ENCODE assay signal across 8 cellular contexts in the genomic region with DNA sequence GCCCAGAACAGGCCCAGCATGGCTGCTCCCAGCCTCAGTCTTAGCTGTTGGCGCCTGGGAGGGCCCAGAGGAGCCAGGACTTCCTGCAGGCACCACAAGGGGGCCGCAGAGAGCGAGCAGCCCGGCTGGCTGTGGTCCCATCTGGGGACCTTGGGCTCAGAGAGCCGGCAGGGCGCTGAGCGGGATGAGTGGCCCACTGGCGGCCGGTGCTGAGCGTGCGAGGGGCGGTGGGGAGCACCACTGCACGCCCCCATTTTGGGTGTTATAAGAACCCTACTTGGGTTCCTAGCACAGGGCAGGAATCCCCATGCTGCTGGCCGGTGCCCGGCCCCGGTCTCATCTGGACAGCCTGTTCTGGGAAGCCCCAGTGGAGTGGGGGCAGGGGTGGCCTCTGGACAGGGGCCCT. TPM values are rescaled to one million over a fixed set of nuclear protein-coding genes. Genes with fewer than 3 reads are reported as not detected.
A peak's percentile ranks its signal among the peaks of the same experiment; 100 is the strongest.
DNase-seq lines count a peak whose midpoint lies in the region; ATAC-seq, FAIRE-seq and TF ChIP-seq lines count a peak whose summit lies in the region.

No MANE protein-coding gene starts in this region.

- H3K4me3 ChIP-seq in breast epithelium (no peak overlapping the region), kidney (ENCODE audit: low read length in 2 of 2) (no peak overlapping the region)

- TF ChIP-seq POLR2A in breast epithelium (IDR thresholded peaks at IDR 0.05): no peak

- ATAC-seq in GM19324 (IDR thresholded peaks at IDR 0.05; ENCODE audit: low FRiP score, unreplicated experiment) (no peak), HG03521 (IDR thresholded peaks at IDR 0.05; ENCODE audit: unreplicated experiment) (no peak)

- no peaks in the 10 kb centered on the region for H3K4me1 ChIP-seq in breast epithelium
- no peaks in the 10 kb centered on the region for H3K4me1 ChIP-seq in kidney (ENCODE audit: control insufficient read depth in 1 of 2, insufficient read depth in 1 of 2, low read depth in 1 of 2, low read length in 2 of 2)

- no peak overlapping the region for H3K9ac ChIP-seq in kidney (ENCODE audit: low read length in 2 of 2)

- H3K27me3 ChIP-seq in breast epithelium: no peaks in the 10 kb centered on the region

- FAIRE-seq in kidney (lab: Jason Lieb, UNC): no peak

- TF ChIP-seq CTCF in breast epithelium (IDR thresholded peaks at IDR 0.05) (peak; percentile 63 to 84 (median 79)), kidney (IDR thresholded peaks at IDR 0.05; ENCODE audit: borderline replicate concordance, extremely low read depth, insufficient read depth) (peak; percentile 74)

- H3K36me3 ChIP-seq in breast epithelium: no peaks in the 10 kb centered on the region
- H3K36me3 ChIP-seq in kidney (ENCODE audit: control insufficient read depth in 1 of 2, insufficient read depth in 2 of 2, low read length in 2 of 2): peaks cover 6% of the 10 kb centered on the region in 2 donors

- intact Hi-C loops in breast epithelium (cut with DNase I; ENCODE audit: low total_unique reads): no loop called here
- intact Hi-C loops in kidney (cut with DNase I): no loop called here

- H3K27ac ChIP-seq in breast epithelium: peak overlapping the region in 1 of 2 donors; percentile 0
- H3K27ac ChIP-seq in kidney (ENCODE audit: low read depth in 2 of 2, low read length in 2 of 2): no peak overlapping the region

- DNase-seq in EL: peak; percentile 38
- peak; percentile 94 for DNase-seq in HuH-7 (ENCODE audit: low spot score)
- peak; percentile 25 for DNase-seq in activated CD4-positive, CD25-positive, alpha-beta regulatory T cell treated with anti-CD3 and anti-CD28 coated beads, Interleukin-2, amount 50 U/mL, for 16 hours (ENCODE audit: low read depth, low spot score)
- DNase-seq in breast epithelium (ENCODE audit: low spot score in 2 of 2): peak; percentile 37 to 76
- DNase-seq in kidney: peak; percentile 91
- DNase-seq in stimulated activated CD4-positive, alpha-beta T cell treated with anti-CD3 and anti-CD28 coated beads, Interleukin-1b, Interleukin-23, amount 100 ng/mL, for 4 hours (ENCODE audit: low read depth in 2 of 2): peak; percentile 55 to 56

- H3K9me3 ChIP-seq in breast epithelium (no peaks in the 10 kb centered on the region), kidney (ENCODE audit: control insufficient read depth in 1 of 2, low read length in 2 of 2) (no peaks in the 10 kb centered on the region)

RNA-seq across cellular contexts. Expression of a gene that starts 25.9 kb away (rescaled TPM):
- total RNA-seq in breast epithelium (100 to 1,000 TPM in 1 of 3 donors, 10 to 100 TPM in 2; 46.2 to 146 (median 92.1) TPM), kidney (357 TPM)
- polyA plus RNA-seq in kidney (ENCODE audit: insufficient read depth, low read depth, low replicate concordance): 338 TPM

RNA-seq across cellular contexts. Expression of a gene that starts 29.1 kb away (rescaled TPM):
- total RNA-seq in breast epithelium: 10 to 100 TPM; 50.7 to 70.1 (median 68.8) TPM
- 112 TPM for total RNA-seq in kidney
- polyA plus RNA-seq in kidney (ENCODE audit: insufficient read depth, low read depth, low replicate concordance): 30.4 TPM

RNA-seq across cellular contexts. Expression of a gene that starts 38.0 kb away (rescaled TPM):
- 10 to 100 TPM; 24.1 to 32.8 (median 32.8) TPM for total RNA-seq in breast epithelium
- 381 TPM for total RNA-seq in kidney
- 272 TPM for polyA plus RNA-seq in kidney (ENCODE audit: insufficient read depth, low read depth, low replicate concordance)

RNA-seq across cellular contexts. Expression of a gene that starts 42.3 kb away (rescaled TPM):
- total RNA-seq in breast epithelium (1 to 10 TPM; 4.9 to 7.8 (median 6.7) TPM), kidney (13.2 TPM)
- 6.9 TPM for polyA plus RNA-seq in kidney (ENCODE audit: insufficient read depth, low read depth, low replicate concordance)

RNA-seq across cellular contexts. Expression of a gene that starts 50.4 kb away (rescaled TPM):
- total RNA-seq in breast epithelium: under 1 TPM; 0.33 to 0.64 (median 0.59) TPM
- total RNA-seq in kidney: 3.3 TPM
- 1.5 TPM for polyA plus RNA-seq in kidney (ENCODE audit: insufficient read depth, low read depth, low replicate concordance)

Comparison
In these comparisons a context has a peak if more than half of its experiments do, and no peak if none do; other contexts are left out.
1. DNase-seq: peak in every context shown above with its lines; median percentile 94 in HuH-7; 91 in kidney; 56 in breast epithelium; 56 in stimulated activated CD4-positive, alpha-beta T cell treated with anti-CD3 and anti-CD28 coated beads, Interleukin-1b, Interleukin-23, amount 100 ng/mL, for 4 hours; 38 in EL; 25 in activated CD4-positive, CD25-positive, alpha-beta regulatory T cell treated with anti-CD3 and anti-CD28 coated beads, Interleukin-2, amount 50 U/mL, for 16 hours.
2. RNA of a gene that starts 38.0 kb away (total RNA-seq): 381 TPM in kidney (single experiment); 24.1 to 32.8 TPM in breast epithelium; every median in the first group is over 10 times any median in the second.